In genomic region chr21:40074710-40075109, GRCh38 we compare ENCODE assay signal across 17 cellular contexts.
"Had no signal": no experiment of that assay in that cellular context is flagged by ENCODE, and none has a peak within 500 bp of the region (broad histone marks: within the 10 kb centered on the region; RNA-seq: fewer than 3 reads in every experiment).

No MANE protein-coding gene starts in this region.

- H3K27ac ChIP-seq: colonic mucosa, foreskin keratinocyte, left lung, psoas muscle had no signal

- H3K36me3 Mint-ChIP-seq: naive B cell; stimulated activated effector memory CD8-positive, alpha-beta T cell treated with anti-CD3 and anti-CD28 coated beads, Interleukin-12 subunit alpha, Interleukin-12 subunit beta, amount 100 ng/mL, for 72 hours had no signal

- H3K4me3 ChIP-seq: colonic mucosa, left lung, lung, psoas muscle, smooth muscle cell, transverse colon had no signal

- H3K36me3 ChIP-seq: colonic mucosa, left lung, transverse colon had no signal

- H3K27me3 ChIP-seq: colonic mucosa, foreskin keratinocyte, left lung, transverse colon had no signal

- ATAC-seq: foreskin keratinocyte; left lung; psoas muscle; stimulated activated effector memory CD8-positive, alpha-beta T cell treated with anti-CD3 and anti-CD28 coated beads, Interleukin-12 subunit alpha, Interleukin-12 subunit beta, amount 100 ng/mL, for 72 hours; stimulated activated naive CD8-positive, alpha-beta T cell treated with anti-CD3 and anti-CD28 coated beads, Interleukin-15, Interleukin-2, amounts not matched to agents 100 U/mL and 50 U/mL, for 24 hours had no signal

- H3K4me1 Mint-ChIP-seq: naive B cell; nephron; stimulated activated effector memory CD8-positive, alpha-beta T cell treated with anti-CD3 and anti-CD28 coated beads, Interleukin-12 subunit alpha, Interleukin-12 subunit beta, amount 100 ng/mL, for 72 hours had no signal

- H3K4me3 Mint-ChIP-seq: nephron; stimulated activated effector memory CD8-positive, alpha-beta T cell treated with anti-CD3 and anti-CD28 coated beads, Interleukin-12 subunit alpha, Interleukin-12 subunit beta, amount 100 ng/mL, for 72 hours had no signal

- DNase-seq: caudate nucleus; colonic mucosa; dermis blood vessel endothelial cell; foreskin keratinocyte; hypothalamus; left lung; mesenchymal stem cell; naive B cell; psoas muscle; stimulated activated CD4-positive, alpha-beta T cell treated with anti-CD3 and anti-CD28 coated beads, Interleukin-4, amount 100 ng/mL, for 1 hour; stimulated activated CD8-positive, alpha-beta memory T cell treated with anti-CD3 and anti-CD28 coated beads, Interleukin-4, amount 100 ng/mL, for 48 hours; stimulated activated naive CD8-positive, alpha-beta T cell treated with anti-CD3 and anti-CD28 coated beads, Interleukin-15, Interleukin-2, amounts not matched to agents 100 U/mL and 50 U/mL, for 24 hours; transverse colon had no signal

- H3K9me3 ChIP-seq: colonic mucosa, left lung, psoas muscle, transverse colon had no signal

- H3K27ac Mint-ChIP-seq: naive B cell; nephron; stimulated activated effector memory CD8-positive, alpha-beta T cell treated with anti-CD3 and anti-CD28 coated beads, Interleukin-12 subunit alpha, Interleukin-12 subunit beta, amount 100 ng/mL, for 72 hours had no signal

- H3K4me1 ChIP-seq: colonic mucosa, foreskin keratinocyte, left lung, psoas muscle, transverse colon had no signal

- H3K9me3 Mint-ChIP-seq: nephron; stimulated activated effector memory CD8-positive, alpha-beta T cell treated with anti-CD3 and anti-CD28 coated beads, Interleukin-12 subunit alpha, Interleukin-12 subunit beta, amount 100 ng/mL, for 72 hours had no signal
